In genomic region chr20:44629542-44629941, GRCh38 we compare ENCODE assay signal across 19 cellular contexts. TPM values are rescaled to one million over a fixed set of nuclear protein-coding genes. Genes with fewer than 3 reads are reported as not detected.
DNase-seq lines count a peak whose midpoint lies in the region; ATAC-seq and TF ChIP-seq lines count a peak whose summit lies in the region.
"Had no signal": no experiment of that assay in that cellular context is flagged by ENCODE, and none has a peak within 500 bp of the region (broad histone marks: within the 10 kb centered on the region; RNA-seq: fewer than 3 reads in every experiment).

No MANE protein-coding gene starts in this region.

- H3K9me3 ChIP-seq in right cardiac atrium (ENCODE audit: control insufficient read depth, low read length), result no peaks in the 10 kb centered on the region
- H3K9me3 ChIP-seq in right atrium auricular region, result no peaks in the 10 kb centered on the region
- no peaks in the 10 kb centered on the region for H3K9me3 ChIP-seq in RWPE2 (ENCODE audit: severe bottlenecking)
- no peaks in the 10 kb centered on the region for H3K9me3 ChIP-seq in WERI-Rb-1 (ENCODE audit: severe bottlenecking)
- H3K9me3 ChIP-seq: A549, HAP-1 had no signal

- H3K4me1 ChIP-seq in right cardiac atrium (ENCODE audit: control insufficient read depth, insufficient read depth, low read length) (peaks cover 5% of the 10 kb centered on the region), right atrium auricular region (peaks cover 0 to 39% of the 10 kb centered on the region in 2 donors), RWPE2 (ENCODE audit: insufficient read depth, poor library complexity, severe bottlenecking) (no peaks in the 10 kb centered on the region)
- H3K4me1 ChIP-seq: A549 had no signal

- H3K4me3 ChIP-seq in right cardiac atrium (ENCODE audit: low read length) (no peak overlapping the region), right atrium auricular region (no peak overlapping the region), RWPE2 (ENCODE audit: severe bottlenecking) (no peak overlapping the region), WERI-Rb-1 (ENCODE audit: low read depth, low read length) (no peak overlapping the region)
- H3K4me3 ChIP-seq: A549, HAP-1, SK-N-MC had no signal

- H3K27me3 ChIP-seq in right cardiac atrium (ENCODE audit: control insufficient read depth, insufficient read depth), result no peaks in the 10 kb centered on the region
- H3K27me3 ChIP-seq in right atrium auricular region, result no peaks in the 10 kb centered on the region
- no peaks in the 10 kb centered on the region for H3K27me3 ChIP-seq in RWPE2 (ENCODE audit: insufficient read depth, poor library complexity, severe bottlenecking)
- no peaks in the 10 kb centered on the region for H3K27me3 ChIP-seq in layer of hippocampus (ENCODE audit: control insufficient read depth, insufficient read depth, low read length)
- no peaks in the 10 kb centered on the region for H3K27me3 ChIP-seq in WERI-Rb-1 (ENCODE audit: insufficient read depth, low read depth, severe bottlenecking)

- peak; percentile 18 to 50 for ATAC-seq in right cardiac atrium
- ATAC-seq in RWPE2 (ENCODE audit: low read depth), result no peak; the same call in 2 of the 3 replicates
- ATAC-seq in GM21423 (IDR thresholded peaks at IDR 0.05; ENCODE audit: unreplicated experiment), result no peak
- ATAC-seq: A549 had no signal

- intact Hi-C loops in right cardiac atrium (cut with DNase I), result no loop called here

- DNase-seq in right cardiac atrium (peak in 2 of 3 donors; percentile 68 to 79), right atrium auricular region (ENCODE audit: low spot score) (no peak), RWPE2 (ENCODE audit: low spot score) (peak; percentile 78), substantia nigra (lab: John Stamatoyannopoulos, UW) (peak in 10 of 49 donors; percentile 16 to 55 (median 24)), DMS79 treated with DMSO at 0.1 percent for 48 hours (lab: John Stamatoyannopoulos, UW) (no peak), WERI-Rb-1 (no peak)
- DNase-seq: DMS 273 treated with DMSO at 0.1 percent for 48 hours, EL, NCI-H1105 treated with DMSO at 0.1 percent for 48 hours, NCI-H1694 treated with DMSO at 0.1 percent for 48 hours, NCI-H345, NCI-H526 treated with DMSO at 0.1 percent for 48 hours had no signal

- TF ChIP-seq CTCF in right atrium auricular region (IDR thresholded peaks at IDR 0.05), result no peak
- TF ChIP-seq CTCF in RWPE2 (IDR thresholded peaks at IDR 0.05; ENCODE audit: poor library complexity, severe bottlenecking), result no peak
- TF ChIP-seq CTCF in WERI-Rb-1 (IDR thresholded peaks at IDR 0.05; ENCODE audit: low read depth, low read length), result no peak

- WGBS in right cardiac atrium, result 46% methylated on average over 10 of the region's 10 CpGs

- H3K36me3 ChIP-seq in right atrium auricular region (peaks cover 3% of the 10 kb centered on the region), RWPE2 (ENCODE audit: low read depth) (peaks cover 12% of the 10 kb centered on the region), WERI-Rb-1 (no peaks in the 10 kb centered on the region; the same call in 1 of the 2 replicates)

- H3K27ac ChIP-seq in right cardiac atrium (ENCODE audit: low read length) (no peak overlapping the region), right atrium auricular region (no peak overlapping the region), RWPE2 (ENCODE audit: poor library complexity, severe bottlenecking) (no peak overlapping the region), layer of hippocampus (ENCODE audit: low read depth, low read length) (peak overlapping the region; percentile 19), substantia nigra (ENCODE audit: low read depth, low read length, poor library complexity, severe bottlenecking) (peak overlapping the region; percentile 49), WERI-Rb-1 (no peak overlapping the region)
- H3K27ac ChIP-seq: A549, C4-2B, SK-N-MC had no signal

RNA-seq across cellular contexts. Expression of gene ADA, which starts 22.0 kb away (rescaled TPM):
- total RNA-seq in right cardiac atrium (10 to 100 TPM; 11.6 to 22.8 (median 12.4) TPM), right atrium auricular region (10 to 100 TPM in 1 of 2 donors, 1 to 10 TPM in 1; 6.3 to 16.7 TPM)
- polyA plus RNA-seq in right cardiac atrium, result 12.4 TPM
- total RNA-seq: HT-29 had no signal

RNA-seq across cellular contexts. Expression of gene PKIG, which starts 47.2 kb away (rescaled TPM):
- total RNA-seq in right cardiac atrium (100 to 1,000 TPM; 212 to 246 (median 232) TPM), right atrium auricular region (100 to 1,000 TPM; 237 to 268 TPM)
- 334 TPM for polyA plus RNA-seq in right cardiac atrium

Comparison
In these comparisons a context has a peak if more than half of its experiments do, and no peak if none do; other contexts are left out.
1. DNase-seq: peak in right cardiac atrium (2 of 3) and RWPE2 (single experiment); none in right atrium auricular region (single experiment), DMS79 treated with DMSO at 0.1 percent for 48 hours (single experiment) and WERI-Rb-1 (single experiment).
2. ATAC-seq: peak in right cardiac atrium (2 of 2); none in RWPE2 (single experiment) and GM21423 (single experiment).
3. H3K27ac ChIP-seq: peak in layer of hippocampus (single experiment) and substantia nigra (single experiment); none in right cardiac atrium (single experiment), right atrium auricular region (0 of 2), RWPE2 (single experiment) and WERI-Rb-1 (single experiment).